ENCODE assay signal across 1 cellular context in the genomic region with DNA sequence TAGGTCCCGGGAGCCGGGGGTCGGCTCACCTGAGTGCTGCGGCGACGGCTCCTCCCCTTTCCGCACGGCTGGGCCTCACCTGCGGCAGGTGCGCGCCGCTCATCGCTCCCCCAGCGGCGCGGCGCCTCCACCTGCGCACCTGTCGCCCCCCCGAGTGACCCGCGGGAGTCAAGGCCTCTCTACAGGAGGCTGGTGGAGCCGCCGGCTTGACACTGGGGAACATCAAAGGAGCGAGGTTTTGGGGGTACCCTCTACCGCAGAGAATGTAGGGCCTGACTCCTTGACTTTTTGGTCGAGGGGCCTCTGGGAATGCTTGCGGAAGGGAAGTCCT.
TF ChIP-seq lines count a peak whose summit lies in the region.

No MANE protein-coding gene starts in this region.

TF ChIP-seq in SK-N-SH, 30 proteins besides CTCF, POLR2A, EP300 and RAD21 (continued from another document):
- TF ChIP-seq, protein P1, sequence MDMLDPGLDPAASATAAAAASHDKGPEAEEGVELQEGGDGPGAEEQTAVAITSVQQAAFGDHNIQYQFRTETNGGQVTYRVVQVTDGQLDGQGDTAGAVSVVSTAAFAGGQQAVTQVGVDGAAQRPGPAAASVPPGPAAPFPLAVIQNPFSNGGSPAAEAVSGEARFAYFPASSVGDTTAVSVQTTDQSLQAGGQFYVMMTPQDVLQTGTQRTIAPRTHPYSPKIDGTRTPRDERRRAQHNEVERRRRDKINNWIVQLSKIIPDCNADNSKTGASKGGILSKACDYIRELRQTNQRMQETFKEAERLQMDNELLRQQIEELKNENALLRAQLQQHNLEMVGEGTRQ (IDR thresholded peaks at IDR 0.05; ENCODE audit: borderline replicate concordance, low read depth, low read length), result no peak
- TF ChIP-seq FOXJ3 (CRISPR knock-in tag; IDR thresholded peaks at IDR 0.05), result no peak
- TF ChIP-seq, protein P2, sequence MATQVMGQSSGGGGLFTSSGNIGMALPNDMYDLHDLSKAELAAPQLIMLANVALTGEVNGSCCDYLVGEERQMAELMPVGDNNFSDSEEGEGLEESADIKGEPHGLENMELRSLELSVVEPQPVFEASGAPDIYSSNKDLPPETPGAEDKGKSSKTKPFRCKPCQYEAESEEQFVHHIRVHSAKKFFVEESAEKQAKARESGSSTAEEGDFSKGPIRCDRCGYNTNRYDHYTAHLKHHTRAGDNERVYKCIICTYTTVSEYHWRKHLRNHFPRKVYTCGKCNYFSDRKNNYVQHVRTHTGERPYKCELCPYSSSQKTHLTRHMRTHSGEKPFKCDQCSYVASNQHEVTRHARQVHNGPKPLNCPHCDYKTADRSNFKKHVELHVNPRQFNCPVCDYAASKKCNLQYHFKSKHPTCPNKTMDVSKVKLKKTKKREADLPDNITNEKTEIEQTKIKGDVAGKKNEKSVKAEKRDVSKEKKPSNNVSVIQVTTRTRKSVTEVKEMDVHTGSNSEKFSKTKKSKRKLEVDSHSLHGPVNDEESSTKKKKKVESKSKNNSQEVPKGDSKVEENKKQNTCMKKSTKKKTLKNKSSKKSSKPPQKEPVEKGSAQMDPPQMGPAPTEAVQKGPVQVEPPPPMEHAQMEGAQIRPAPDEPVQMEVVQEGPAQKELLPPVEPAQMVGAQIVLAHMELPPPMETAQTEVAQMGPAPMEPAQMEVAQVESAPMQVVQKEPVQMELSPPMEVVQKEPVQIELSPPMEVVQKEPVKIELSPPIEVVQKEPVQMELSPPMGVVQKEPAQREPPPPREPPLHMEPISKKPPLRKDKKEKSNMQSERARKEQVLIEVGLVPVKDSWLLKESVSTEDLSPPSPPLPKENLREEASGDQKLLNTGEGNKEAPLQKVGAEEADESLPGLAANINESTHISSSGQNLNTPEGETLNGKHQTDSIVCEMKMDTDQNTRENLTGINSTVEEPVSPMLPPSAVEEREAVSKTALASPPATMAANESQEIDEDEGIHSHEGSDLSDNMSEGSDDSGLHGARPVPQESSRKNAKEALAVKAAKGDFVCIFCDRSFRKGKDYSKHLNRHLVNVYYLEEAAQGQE (IDR thresholded peaks at IDR 0.05; ENCODE audit: low read depth, low read length), result no peak
- no peak for TF ChIP-seq JUND (IDR thresholded peaks at IDR 0.05)
- TF ChIP-seq MEF2A (IDR thresholded peaks at IDR 0.05; ENCODE audit: borderline replicate concordance, low read depth), result no peak
- TF ChIP-seq, protein P3, sequence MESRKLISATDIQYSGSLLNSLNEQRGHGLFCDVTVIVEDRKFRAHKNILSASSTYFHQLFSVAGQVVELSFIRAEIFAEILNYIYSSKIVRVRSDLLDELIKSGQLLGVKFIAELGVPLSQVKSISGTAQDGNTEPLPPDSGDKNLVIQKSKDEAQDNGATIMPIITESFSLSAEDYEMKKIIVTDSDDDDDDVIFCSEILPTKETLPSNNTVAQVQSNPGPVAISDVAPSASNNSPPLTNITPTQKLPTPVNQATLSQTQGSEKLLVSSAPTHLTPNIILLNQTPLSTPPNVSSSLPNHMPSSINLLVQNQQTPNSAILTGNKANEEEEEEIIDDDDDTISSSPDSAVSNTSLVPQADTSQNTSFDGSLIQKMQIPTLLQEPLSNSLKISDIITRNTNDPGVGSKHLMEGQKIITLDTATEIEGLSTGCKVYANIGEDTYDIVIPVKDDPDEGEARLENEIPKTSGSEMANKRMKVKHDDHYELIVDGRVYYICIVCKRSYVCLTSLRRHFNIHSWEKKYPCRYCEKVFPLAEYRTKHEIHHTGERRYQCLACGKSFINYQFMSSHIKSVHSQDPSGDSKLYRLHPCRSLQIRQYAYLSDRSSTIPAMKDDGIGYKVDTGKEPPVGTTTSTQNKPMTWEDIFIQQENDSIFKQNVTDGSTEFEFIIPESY (IDR thresholded peaks at IDR 0.05; ENCODE audit: borderline replicate concordance, low read depth), result no peak
- TF ChIP-seq YY1 (IDR thresholded peaks at IDR 0.05; ENCODE audit: low read depth), result no peak
